Comparison of ENCODE assay signal across 8 cellular contexts in genomic region chr14:57391609-57392195, GRCh38. TPM values are rescaled to one million over a fixed set of nuclear protein-coding genes. Genes with fewer than 3 reads are reported as not detected.
DNase-seq lines count a peak whose midpoint lies in the region; ATAC-seq and TF ChIP-seq lines count a peak whose summit lies in the region.

No MANE protein-coding gene starts in this region.

- intact Hi-C loops in left lung (cut with DNase I) = no loop called here

- H3K9me3 ChIP-seq in adipocyte (ENCODE audit: control insufficient read depth, low read length) (no peaks in the 10 kb centered on the region), left lung (no peaks in the 10 kb centered on the region), thymus (ENCODE audit: control insufficient read depth) (no peaks in the 10 kb centered on the region)

- H3K36me3 ChIP-seq in adipocyte (ENCODE audit: control insufficient read depth, insufficient read depth, low read length, severe bottlenecking) (no peaks in the 10 kb centered on the region), left lung (no peaks in the 10 kb centered on the region), thymus (ENCODE audit: control insufficient read depth, insufficient read depth) (no peaks in the 10 kb centered on the region)

- H3K27ac ChIP-seq in left lung (peak overlapping the region; percentile 81 to 83), thymus (ENCODE audit: low read depth) (no peak overlapping the region)

- no peak for TF ChIP-seq CTCF in left lung (IDR thresholded peaks at IDR 0.05)

- peaks cover 27% of the 10 kb centered on the region for H3K4me1 ChIP-seq in adipocyte (ENCODE audit: control insufficient read depth, insufficient read depth, low read length)
- peaks cover 8 to 42% of the 10 kb centered on the region in 2 donors for H3K4me1 ChIP-seq in left lung
- H3K4me1 ChIP-seq in thymus (ENCODE audit: control insufficient read depth, insufficient read depth, low read length) = peaks cover 4% of the 10 kb centered on the region

- H3K27me3 ChIP-seq in adipocyte (replicated peaks; ENCODE audit: control insufficient read depth, insufficient read depth, low read length) (no peaks in the 10 kb centered on the region), left lung (no peaks in the 10 kb centered on the region), thymus (ENCODE audit: control insufficient read depth, insufficient read depth) (no peaks in the 10 kb centered on the region)

- in situ Hi-C loops in G401 (cut with HindIII; ENCODE audit: low sequenced_read_pairs) = no loop called here

- DNase-seq in AG08396 (ENCODE audit: low spot score) (peak; percentile 11), adipocyte (ENCODE audit: low read depth) (peak; percentile 36), left lung (no peak), G401 (ENCODE audit: low spot score) (no peak), NCI-H2227 (lab: John Stamatoyannopoulos, UW; ENCODE audit: unreplicated experiment) (no peak)
- no peak for DNase-seq in stimulated activated CD4-positive, alpha-beta T cell treated with anti-CD3 and anti-CD28 coated beads, Interleukin-15, amount 100 ng/mL, for 24 hours

- WGBS in thymus = 62% methylated on average over 15 of the region's 15 CpGs

- H3K4me3 ChIP-seq in adipocyte (ENCODE audit: low read length) (peak overlapping the region; percentile 89), left lung (peak overlapping the region; percentile 82 to 88), thymus (ENCODE audit: low read length) (peak overlapping the region; percentile 96)

- H3K9ac ChIP-seq in adipocyte (ENCODE audit: low read length) = peak overlapping the region; percentile 92

- peak; percentile 0 for ATAC-seq in HG03196 (IDR thresholded peaks at IDR 0.05; ENCODE audit: unreplicated experiment)
- ATAC-seq in left lung = no peak

RNA-seq across cellular contexts. Expression of gene NAA30, which starts 1.3 kb away (rescaled TPM):
- 10 to 100 TPM; 12.3 to 14.4 TPM for total RNA-seq in left lung
- polyA plus RNA-seq in thymus = 10.6 TPM
- 25.4 and 32.3 TPM in 2 replicates for total RNA-seq in G401 (2014; rRNA removed; shearing (Covaris generic))

Comparison
In these comparisons a context has a peak if more than half of its experiments do, and no peak if none do; other contexts are left out.
1. DNase-seq: peak in AG08396 (single experiment) and adipocyte (single experiment); none in left lung (0 of 2), G401 (single experiment), stimulated activated CD4-positive, alpha-beta T cell treated with anti-CD3 and anti-CD28 coated beads, Interleukin-15, amount 100 ng/mL, for 24 hours (single experiment) and NCI-H2227 (single experiment).
2. Peak in every context shown above with its lines, with median percentiles within 50 percentile points of each other: H3K4me3 ChIP-seq.